In the genomic region with DNA sequence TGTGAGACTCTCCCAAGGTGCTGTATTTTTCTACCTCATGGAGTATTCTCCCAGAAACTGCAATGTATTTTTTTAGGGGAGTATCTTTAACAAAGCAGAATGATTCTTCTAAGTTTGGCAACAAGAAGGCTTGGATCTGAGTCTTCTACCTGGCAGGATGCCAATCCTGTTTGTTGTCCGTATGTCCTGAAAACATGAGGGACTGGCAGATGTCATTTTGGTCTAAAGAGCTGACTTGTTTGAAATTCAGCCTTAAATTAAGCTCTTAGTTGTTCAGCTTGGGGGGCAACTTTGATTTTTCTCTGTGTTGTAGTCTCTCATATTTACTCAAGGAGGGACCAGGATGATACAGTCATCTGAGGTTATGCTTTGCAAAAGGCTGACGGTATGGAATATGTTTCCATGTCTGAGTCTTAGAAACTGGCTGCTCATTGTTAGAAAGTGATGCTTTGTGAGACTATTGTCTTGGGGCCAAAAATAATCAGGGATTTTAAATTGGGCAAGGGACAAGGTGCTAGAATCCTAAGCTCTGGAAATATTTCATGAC, we compare ENCODE assay signal across 27 cellular contexts. TPM values are rescaled to one million over a fixed set of nuclear protein-coding genes. Genes with fewer than 3 reads are reported as not detected.
DNase-seq lines count a peak whose midpoint lies in the region; ATAC-seq and TF ChIP-seq lines count a peak whose summit lies in the region.
"Had no signal": no experiment of that assay in that cellular context is flagged by ENCODE, and none has a peak within 500 bp of the region (broad histone marks: within the 10 kb centered on the region; RNA-seq: fewer than 3 reads in every experiment).

No MANE protein-coding gene starts in this region.

- no peak overlapping the region for H3K4me3 ChIP-seq in subcutaneous abdominal adipose tissue (ENCODE audit: low read depth in 1 of 5, low read length in 5 of 5)
- H3K4me3 ChIP-seq: pancreas had no signal

- DNase-seq in activated CD8-positive, alpha-beta T cell treated with anti-CD3 and anti-CD28 coated beads, Interleukin-2, amount 10 ng/mL, durations not matched to agents 7 days and 5 days, result no peak
- DNase-seq in activated CD8-positive, alpha-beta T cell treated with anti-CD3 and anti-CD28 coated beads for 36 hours, result no peak
- no peak for DNase-seq in activated CD4-positive, alpha-beta memory T cell treated with anti-CD3 and anti-CD28 coated beads for 36 hours
- DNase-seq in glutamatergic neuron, result no peak
- DNase-seq in NOMO-1 (lab: John Stamatoyannopoulos, UW; ENCODE audit: unreplicated experiment in 2 of 2), result no peak
- DNase-seq: activated CD4-positive, alpha-beta T cell treated with anti-CD3 and anti-CD28 coated beads for 1 hour; activated naive CD8-positive, alpha-beta T cell treated with anti-CD3 and anti-CD28 coated beads for 36 hours; C1 segment of cervical spinal cord; Calu3; effector CD4-positive, alpha-beta T cell; GOT3; left cardiac atrium; MM.1S; naive thymus-derived CD8-positive, alpha-beta T cell; NCI-H1436 treated with DMSO at 0.1 percent for 48 hours; pancreas; Right ventricle myocardium superior; stimulated activated CD4-positive, alpha-beta T cell treated with anti-CD3 and anti-CD28 coated beads, Interleukin-15, amount 100 ng/mL, for 24 hours; SW 1271 had no signal

- no peak for TF ChIP-seq CTCF in activated CD8-positive, alpha-beta T cell treated with anti-CD3 and anti-CD28 coated beads for 36 hours (IDR thresholded peaks at IDR 0.05)
- no peak for TF ChIP-seq CTCF in glutamatergic neuron (IDR thresholded peaks at IDR 0.05; ENCODE audit: partially characterized antibody, unreplicated experiment)

- POLR2A ChIA-PET in activated CD8-positive, alpha-beta T cell treated with anti-CD3 and anti-CD28 coated beads, Interleukin-2, amount 10 ng/mL, durations not matched to agents 7 days and 5 days (lab: Charles Lee), result interaction anchor here (1.1 to 1.7 kb wide), 4 partner anchors 45 to 133 kb away, joined by 3 to 8 read pairs (median 5); partner anchors contain the start of gene PATL1
- POLR2A ChIA-PET in activated CD8-positive, alpha-beta T cell treated with anti-CD3 and anti-CD28 coated beads for 36 hours (lab: Charles Lee), result interaction anchor here (1.0 to 1.3 kb wide), 2 partner anchors 9 to 23 kb away, joined by 4 to 5 read pairs; partner anchors contain the start of gene MRPL16
- POLR2A ChIA-PET in activated CD4-positive, alpha-beta memory T cell treated with anti-CD3 and anti-CD28 coated beads for 36 hours (lab: Charles Lee), result no interaction called here

- H3K27me3 Mint-ChIP-seq in activated CD8-positive, alpha-beta T cell treated with anti-CD3 and anti-CD28 coated beads, Interleukin-2, amount 10 ng/mL, durations not matched to agents 7 days and 5 days (ENCODE audit: low read depth), result no peaks in the 10 kb centered on the region
- no peaks in the 10 kb centered on the region for H3K27me3 Mint-ChIP-seq in activated CD8-positive, alpha-beta T cell treated with anti-CD3 and anti-CD28 coated beads for 36 hours
- no peaks in the 10 kb centered on the region for H3K27me3 Mint-ChIP-seq in activated CD4-positive, alpha-beta memory T cell treated with anti-CD3 and anti-CD28 coated beads for 36 hours
- H3K27me3 Mint-ChIP-seq in glutamatergic neuron (ENCODE audit: unreplicated experiment), result peaks cover 2% of the 10 kb centered on the region
- H3K27me3 Mint-ChIP-seq: activated naive CD8-positive, alpha-beta T cell treated with anti-CD3 and anti-CD28 coated beads for 36 hours; naive thymus-derived CD8-positive, alpha-beta T cell had no signal

- no peaks in the 10 kb centered on the region for H3K27me3 ChIP-seq in subcutaneous abdominal adipose tissue (ENCODE audit: control insufficient read depth in 5 of 5, insufficient read depth in 4 of 5, low read length in 5 of 5)
- H3K27me3 ChIP-seq: pancreas had no signal

- H3K9me3 Mint-ChIP-seq in activated CD8-positive, alpha-beta T cell treated with anti-CD3 and anti-CD28 coated beads, Interleukin-2, amount 10 ng/mL, durations not matched to agents 7 days and 5 days (ENCODE audit: insufficient read depth), result no peaks in the 10 kb centered on the region
- no peaks in the 10 kb centered on the region for H3K9me3 Mint-ChIP-seq in activated CD8-positive, alpha-beta T cell treated with anti-CD3 and anti-CD28 coated beads for 36 hours
- no peaks in the 10 kb centered on the region for H3K9me3 Mint-ChIP-seq in activated CD4-positive, alpha-beta memory T cell treated with anti-CD3 and anti-CD28 coated beads for 36 hours
- H3K9me3 Mint-ChIP-seq in glutamatergic neuron (ENCODE audit: unreplicated experiment), result no peaks in the 10 kb centered on the region
- H3K9me3 Mint-ChIP-seq: activated naive CD8-positive, alpha-beta T cell treated with anti-CD3 and anti-CD28 coated beads for 36 hours; naive thymus-derived CD8-positive, alpha-beta T cell had no signal

- intact Hi-C loops in activated CD8-positive, alpha-beta T cell treated with anti-CD3 and anti-CD28 coated beads for 36 hours (cut with micrococcal nuclease), result loop anchor here (10.0 kb wide), 2 partner anchors 126 to 256 kb away; no protein-coding TSS in a partner anchor
- intact Hi-C loops in activated CD4-positive, alpha-beta memory T cell treated with anti-CD3 and anti-CD28 coated beads for 36 hours (cut with micrococcal nuclease), result no loop called here

- peak overlapping the region; percentile 43 for H3K27ac ChIP-seq in subcutaneous abdominal adipose tissue (ENCODE audit: low read depth, low read length)
- H3K27ac ChIP-seq: pancreas had no signal

- H3K36me3 ChIP-seq in subcutaneous abdominal adipose tissue (ENCODE audit: control insufficient read depth in 5 of 5, insufficient read depth in 5 of 5, low read length in 5 of 5), result peaks cover 20 to 43% (median 29%) of the 10 kb centered on the region in 5 donors

- H3K9me3 ChIP-seq in subcutaneous abdominal adipose tissue (ENCODE audit: control insufficient read depth in 5 of 5, low read length in 5 of 5), result no peaks in the 10 kb centered on the region
- H3K9me3 ChIP-seq: pancreas had no signal

- H3K4me1 ChIP-seq in subcutaneous abdominal adipose tissue (ENCODE audit: control insufficient read depth in 5 of 5, insufficient read depth in 5 of 5, low read length in 5 of 5), result peaks cover 2 to 7% (median 5%) of the 10 kb centered on the region in 5 donors
- H3K4me1 ChIP-seq: pancreas had no signal

- ATAC-seq in activated CD8-positive, alpha-beta T cell treated with anti-CD3 and anti-CD28 coated beads, Interleukin-2, amount 10 ng/mL, durations not matched to agents 7 days and 5 days, result no peak
- no peak for ATAC-seq in activated CD8-positive, alpha-beta T cell treated with anti-CD3 and anti-CD28 coated beads for 36 hours
- no peak for ATAC-seq in HG02642 (IDR thresholded peaks at IDR 0.05; ENCODE audit: poor library complexity, unreplicated experiment)
- no peak for ATAC-seq in HG02870 (IDR thresholded peaks at IDR 0.05; ENCODE audit: unreplicated experiment)
- ATAC-seq: naive thymus-derived CD8-positive, alpha-beta T cell had no signal

- H3K4me3 Mint-ChIP-seq in activated CD8-positive, alpha-beta T cell treated with anti-CD3 and anti-CD28 coated beads, Interleukin-2, amount 10 ng/mL, durations not matched to agents 7 days and 5 days, result no peak overlapping the region
- H3K4me3 Mint-ChIP-seq in activated CD8-positive, alpha-beta T cell treated with anti-CD3 and anti-CD28 coated beads for 36 hours, result no peak overlapping the region
- no peak overlapping the region for H3K4me3 Mint-ChIP-seq in activated CD4-positive, alpha-beta memory T cell treated with anti-CD3 and anti-CD28 coated beads for 36 hours
- H3K4me3 Mint-ChIP-seq in glutamatergic neuron (ENCODE audit: unreplicated experiment), result no peak overlapping the region
- H3K4me3 Mint-ChIP-seq: activated naive CD8-positive, alpha-beta T cell treated with anti-CD3 and anti-CD28 coated beads for 36 hours; naive thymus-derived CD8-positive, alpha-beta T cell had no signal

- peak overlapping the region; percentile 80 for H3K27ac Mint-ChIP-seq in activated CD8-positive, alpha-beta T cell treated with anti-CD3 and anti-CD28 coated beads, Interleukin-2, amount 10 ng/mL, durations not matched to agents 7 days and 5 days
- no peak overlapping the region for H3K27ac Mint-ChIP-seq in activated CD8-positive, alpha-beta T cell treated with anti-CD3 and anti-CD28 coated beads for 36 hours
- H3K27ac Mint-ChIP-seq in activated CD4-positive, alpha-beta memory T cell treated with anti-CD3 and anti-CD28 coated beads for 36 hours, result peak overlapping the region; percentile 29
- peak overlapping the region; percentile 24 for H3K27ac Mint-ChIP-seq in glutamatergic neuron (ENCODE audit: unreplicated experiment)
- H3K27ac Mint-ChIP-seq: activated naive CD8-positive, alpha-beta T cell treated with anti-CD3 and anti-CD28 coated beads for 36 hours had no signal

- H3K36me3 Mint-ChIP-seq in activated CD8-positive, alpha-beta T cell treated with anti-CD3 and anti-CD28 coated beads, Interleukin-2, amount 10 ng/mL, durations not matched to agents 7 days and 5 days (ENCODE audit: low read depth), result peaks cover 67% of the 10 kb centered on the region
- H3K36me3 Mint-ChIP-seq in activated CD8-positive, alpha-beta T cell treated with anti-CD3 and anti-CD28 coated beads for 36 hours (ENCODE audit: low read depth), result peaks cover 6% of the 10 kb centered on the region
- H3K36me3 Mint-ChIP-seq in activated CD4-positive, alpha-beta memory T cell treated with anti-CD3 and anti-CD28 coated beads for 36 hours, result peaks cover 7% of the 10 kb centered on the region
- no peaks in the 10 kb centered on the region for H3K36me3 Mint-ChIP-seq in glutamatergic neuron (ENCODE audit: unreplicated experiment)

- H3K4me1 Mint-ChIP-seq in activated CD8-positive, alpha-beta T cell treated with anti-CD3 and anti-CD28 coated beads, Interleukin-2, amount 10 ng/mL, durations not matched to agents 7 days and 5 days (ENCODE audit: low read depth), result peaks cover 26% of the 10 kb centered on the region
- no peaks in the 10 kb centered on the region for H3K4me1 Mint-ChIP-seq in activated CD8-positive, alpha-beta T cell treated with anti-CD3 and anti-CD28 coated beads for 36 hours (ENCODE audit: low read depth)
- H3K4me1 Mint-ChIP-seq in activated CD4-positive, alpha-beta memory T cell treated with anti-CD3 and anti-CD28 coated beads for 36 hours (ENCODE audit: low read depth), result no peaks in the 10 kb centered on the region
- H3K4me1 Mint-ChIP-seq in glutamatergic neuron (ENCODE audit: low read depth, unreplicated experiment), result no peaks in the 10 kb centered on the region
- H3K4me1 Mint-ChIP-seq: activated naive CD8-positive, alpha-beta T cell treated with anti-CD3 and anti-CD28 coated beads for 36 hours; naive thymus-derived CD8-positive, alpha-beta T cell had no signal

- no peak overlapping the region for H3K9ac ChIP-seq in subcutaneous abdominal adipose tissue (ENCODE audit: low read length in 5 of 5)

- CTCF ChIA-PET in activated CD8-positive, alpha-beta T cell treated with anti-CD3 and anti-CD28 coated beads, Interleukin-2, amount 10 ng/mL, durations not matched to agents 7 days and 5 days (lab: Charles Lee), result interaction anchor here (0.7 to 6.4 kb wide), 16 partner anchors 8 to 264 kb away, joined by 3 to 146 read pairs (median 8); partner anchors contain the start of genes MRPL16, PATL1 and STX3
- CTCF ChIA-PET in activated CD8-positive, alpha-beta T cell treated with anti-CD3 and anti-CD28 coated beads for 36 hours (lab: Charles Lee), result interaction anchor here (0.6 to 5.2 kb wide), 12 partner anchors 9 to 264 kb away, joined by 3 to 92 read pairs (median 6); partner anchors contain the start of genes MRPL16 and STX3
- CTCF ChIA-PET in activated CD4-positive, alpha-beta memory T cell treated with anti-CD3 and anti-CD28 coated beads for 36 hours (lab: Charles Lee), result interaction anchor here (0.6 to 8.2 kb wide), 17 partner anchors 8 to 330 kb away, joined by 3 to 132 read pairs (median 4); partner anchors contain the start of genes MRPL16, PATL1 and STX3

RNA-seq across cellular contexts. Expression of gene MRPL16, which starts 9.3 kb away (rescaled TPM):
- 10 to 100 TPM; 85.7 to 86.0 TPM for total RNA-seq in activated CD8-positive, alpha-beta T cell treated with anti-CD3 and anti-CD28 coated beads, Interleukin-2, amount 10 ng/mL, durations not matched to agents 7 days and 5 days
- 10 to 100 TPM; 76.4 to 78.7 TPM for total RNA-seq in activated CD8-positive, alpha-beta T cell treated with anti-CD3 and anti-CD28 coated beads for 36 hours
- 10 to 100 TPM; 80.2 to 80.5 TPM for total RNA-seq in activated CD4-positive, alpha-beta memory T cell treated with anti-CD3 and anti-CD28 coated beads for 36 hours
- 36.4 TPM for total RNA-seq in glutamatergic neuron (ENCODE audit: unreplicated experiment)

RNA-seq across cellular contexts. Expression of gene CBLIF, which starts 44.1 kb away (rescaled TPM):
- not detected for total RNA-seq in activated CD8-positive, alpha-beta T cell treated with anti-CD3 and anti-CD28 coated beads, Interleukin-2, amount 10 ng/mL, durations not matched to agents 7 days and 5 days
- not detected for total RNA-seq in activated CD8-positive, alpha-beta T cell treated with anti-CD3 and anti-CD28 coated beads for 36 hours
- not detected for total RNA-seq in activated CD4-positive, alpha-beta memory T cell treated with anti-CD3 and anti-CD28 coated beads for 36 hours
- total RNA-seq in glutamatergic neuron (ENCODE audit: unreplicated experiment), result not detected
- total RNA-seq: activated naive CD8-positive, alpha-beta T cell treated with anti-CD3 and anti-CD28 coated beads for 36 hours; Calu3; cerebellum; IMR-90; left cardiac atrium; mesenteric fat pad; naive thymus-derived CD8-positive, alpha-beta T cell; Right ventricle myocardium superior; sciatic nerve; ureter had no signal

RNA-seq across cellular contexts. Expression of gene STX3, which starts 46.1 kb away (rescaled TPM):
- 100 to 1,000 TPM; 101 to 105 TPM for total RNA-seq in activated CD8-positive, alpha-beta T cell treated with anti-CD3 and anti-CD28 coated beads, Interleukin-2, amount 10 ng/mL, durations not matched to agents 7 days and 5 days
- 1 to 10 TPM; 8.3 to 9.5 TPM for total RNA-seq in activated CD8-positive, alpha-beta T cell treated with anti-CD3 and anti-CD28 coated beads for 36 hours
- total RNA-seq in activated CD4-positive, alpha-beta memory T cell treated with anti-CD3 and anti-CD28 coated beads for 36 hours, result 10 to 100 TPM; 11.7 to 12.3 TPM
- 42.1 TPM for total RNA-seq in glutamatergic neuron (ENCODE audit: unreplicated experiment)
